12 cellular contexts compared by ENCODE assay signal in genomic region chr3:183527980-183528379, GRCh38. TPM values are rescaled to one million over a fixed set of nuclear protein-coding genes. Genes with fewer than 3 reads are reported as not detected.
DNase-seq lines count a peak whose midpoint lies in the region; ATAC-seq and TF ChIP-seq lines count a peak whose summit lies in the region.
"Had no signal": no experiment of that assay in that cellular context is flagged by ENCODE, and none has a peak within 500 bp of the region (broad histone marks: within the 10 kb centered on the region; RNA-seq: fewer than 3 reads in every experiment).

No MANE protein-coding gene starts in this region.

- H3K27ac ChIP-seq in caudate nucleus (ENCODE audit: low read depth, low read length) (no peak overlapping the region), SJCRH30 (no peak overlapping the region)

- H3K9me3 ChIP-seq in SJCRH30 (replicated peaks), result no peaks in the 10 kb centered on the region

- peaks cover 30% of the 10 kb centered on the region for H3K4me1 Mint-ChIP-seq in activated naive CD8-positive, alpha-beta T cell treated with anti-CD3 and anti-CD28 coated beads, Interleukin-2, amount 10 ng/mL, durations not matched to agents 7 days and 5 days
- H3K4me1 Mint-ChIP-seq: nephron had no signal

- no peaks in the 10 kb centered on the region for H3K4me1 ChIP-seq in SJCRH30

- no peaks in the 10 kb centered on the region for H3K36me3 ChIP-seq in SJCRH30

- H3K27me3 ChIP-seq in SJCRH30, result no peaks in the 10 kb centered on the region

- H3K9me3 Mint-ChIP-seq in activated naive CD8-positive, alpha-beta T cell treated with anti-CD3 and anti-CD28 coated beads, Interleukin-2, amount 10 ng/mL, durations not matched to agents 7 days and 5 days, result peaks cover 3% of the 10 kb centered on the region
- H3K9me3 Mint-ChIP-seq: nephron had no signal

- no peak for TF ChIP-seq CTCF in GM10266 (IDR thresholded peaks at IDR 0.05; ENCODE audit: control insufficient read depth, insufficient read depth, low read depth, missing control alignments)

- peak; percentile 32 for ATAC-seq in GM19455 (IDR thresholded peaks at IDR 0.05; ENCODE audit: unreplicated experiment)
- peak; percentile 37 for ATAC-seq in HG03196 (IDR thresholded peaks at IDR 0.05; ENCODE audit: unreplicated experiment)
- ATAC-seq in activated naive CD8-positive, alpha-beta T cell treated with anti-CD3 and anti-CD28 coated beads, Interleukin-2, amount 10 ng/mL, durations not matched to agents 7 days and 5 days (ENCODE audit: low read depth), result no peak
- ATAC-seq: Panc1, WTC11 had no signal

- DNase-seq in GM10266 (ENCODE audit: extremely low spot score), result peak; percentile 53
- DNase-seq in activated naive CD8-positive, alpha-beta T cell treated with anti-CD3 and anti-CD28 coated beads, Interleukin-2, amount 10 ng/mL, durations not matched to agents 7 days and 5 days, result no peak
- no peak for DNase-seq in SW 1271 (lab: John Stamatoyannopoulos, UW)
- DNase-seq in NCI-H1092 (lab: John Stamatoyannopoulos, UW), result no peak
- DNase-seq in caudate nucleus (lab: John Stamatoyannopoulos, UW), result no peak
- DNase-seq in SJCRH30, result no peak
- DNase-seq: erythroblast had no signal

- no peak overlapping the region for H3K4me3 ChIP-seq in SJCRH30

- no peaks in the 10 kb centered on the region for H3K27me3 Mint-ChIP-seq in activated naive CD8-positive, alpha-beta T cell treated with anti-CD3 and anti-CD28 coated beads, Interleukin-2, amount 10 ng/mL, durations not matched to agents 7 days and 5 days

- POLR2A ChIA-PET in activated naive CD8-positive, alpha-beta T cell treated with anti-CD3 and anti-CD28 coated beads, Interleukin-2, amount 10 ng/mL, durations not matched to agents 7 days and 5 days (lab: Charles Lee), result interaction anchor here (0.6 to 2.0 kb wide), 7 partner anchors 9 to 109 kb away, joined by 3 to 10 read pairs (median 4); no protein-coding TSS in a partner anchor

- peaks cover 41% of the 10 kb centered on the region for H3K36me3 Mint-ChIP-seq in activated naive CD8-positive, alpha-beta T cell treated with anti-CD3 and anti-CD28 coated beads, Interleukin-2, amount 10 ng/mL, durations not matched to agents 7 days and 5 days
- H3K36me3 Mint-ChIP-seq: WTC11 had no signal

- H3K27ac Mint-ChIP-seq in activated naive CD8-positive, alpha-beta T cell treated with anti-CD3 and anti-CD28 coated beads, Interleukin-2, amount 10 ng/mL, durations not matched to agents 7 days and 5 days, result peak overlapping the region; percentile 83
- H3K27ac Mint-ChIP-seq: nephron, WTC11 had no signal

- H3K4me3 Mint-ChIP-seq in activated naive CD8-positive, alpha-beta T cell treated with anti-CD3 and anti-CD28 coated beads, Interleukin-2, amount 10 ng/mL, durations not matched to agents 7 days and 5 days, result peak overlapping the region; percentile 62
- H3K4me3 Mint-ChIP-seq: nephron, WTC11 had no signal

RNA-seq across cellular contexts. Expression of gene KLHL6, which starts 27.5 kb away (rescaled TPM):
- total RNA-seq in activated naive CD8-positive, alpha-beta T cell treated with anti-CD3 and anti-CD28 coated beads, Interleukin-2, amount 10 ng/mL, durations not matched to agents 7 days and 5 days, result 10 to 100 TPM; 34.1 to 36.9 TPM
- total RNA-seq in SJCRH30 (2014; rRNA removed; shearing (Covaris generic)), result not detected in 2 replicates

Comparison
In these comparisons a context has a peak if more than half of its experiments do, and no peak if none do; other contexts are left out.
1. RNA of gene KLHL6, which starts 27.5 kb away (total RNA-seq): 34.1 to 36.9 TPM in activated naive CD8-positive, alpha-beta T cell treated with anti-CD3 and anti-CD28 coated beads, Interleukin-2, amount 10 ng/mL, durations not matched to agents 7 days and 5 days; not detected in SJCRH30; every median in the first group is over 10 times any median in the second.